In genomic region chr16:88510091-88510719, GRCh38 we compare ENCODE assay signal across 17 cellular contexts. TPM values are rescaled to one million over a fixed set of nuclear protein-coding genes. Genes with fewer than 3 reads are reported as not detected.
DNase-seq lines count a peak whose midpoint lies in the region; ATAC-seq and TF ChIP-seq lines count a peak whose summit lies in the region.
"Had no signal": no experiment of that assay in that cellular context is flagged by ENCODE, and none has a peak within 500 bp of the region (broad histone marks: within the 10 kb centered on the region; RNA-seq: fewer than 3 reads in every experiment).

No MANE protein-coding gene starts in this region.

- H3K9me3 ChIP-seq in SK-N-MC (ENCODE audit: low read depth, low read length): no peaks in the 10 kb centered on the region
- no peaks in the 10 kb centered on the region for H3K9me3 ChIP-seq in vagina
- H3K9me3 ChIP-seq: MG63, thyroid gland had no signal

- H3K36me3 ChIP-seq in SK-N-MC (ENCODE audit: insufficient read depth, low read length): no peaks in the 10 kb centered on the region
- H3K36me3 ChIP-seq in vagina: no peaks in the 10 kb centered on the region
- H3K36me3 ChIP-seq: MG63, thyroid gland had no signal

- no peak overlapping the region for H3K27ac ChIP-seq in SK-N-MC
- H3K27ac ChIP-seq in vagina: no peak overlapping the region
- H3K27ac ChIP-seq: thyroid gland had no signal

- H3K4me3 ChIP-seq in SK-N-MC: no peak overlapping the region
- no peak overlapping the region for H3K4me3 ChIP-seq in vagina
- H3K4me3 ChIP-seq: MG63, thyroid gland had no signal

- no peaks in the 10 kb centered on the region for H3K9me3 Mint-ChIP-seq in mesothelial cell of epicardium
- H3K9me3 Mint-ChIP-seq: brain, HFFc6 had no signal

- TF ChIP-seq CTCF in mesothelial cell of epicardium (IDR thresholded peaks at IDR 0.05; ENCODE audit: unreplicated experiment) (no peak), vagina (IDR thresholded peaks at IDR 0.05) (no peak)

- peaks cover 29% of the 10 kb centered on the region for H3K4me1 Mint-ChIP-seq in mesothelial cell of epicardium

- H3K4me1 ChIP-seq in vagina: peaks cover 8% of the 10 kb centered on the region

- no peak overlapping the region for H3K9ac ChIP-seq in SK-N-MC (ENCODE audit: insufficient read length)

- no peak for TF ChIP-seq POLR2A in vagina (IDR thresholded peaks at IDR 0.05)

- ATAC-seq in HG02763 (IDR thresholded peaks at IDR 0.05; ENCODE audit: unreplicated experiment) (no peak), left ventricle myocardium superior (no peak)

- no peaks in the 10 kb centered on the region for H3K36me3 Mint-ChIP-seq in mesothelial cell of epicardium
- H3K36me3 Mint-ChIP-seq: brain had no signal

- intact Hi-C loops in left ventricle myocardium superior (cut with micrococcal nuclease): no loop called here
- intact Hi-C loops in vagina (cut with DNase I): no loop called here

- H3K4me3 Mint-ChIP-seq in mesothelial cell of epicardium: no peak overlapping the region
- H3K4me3 Mint-ChIP-seq: brain, HFFc6 had no signal

- DNase-seq in DMS 273 (lab: John Stamatoyannopoulos, UW; ENCODE audit: unreplicated experiment) (peak; percentile 91), NCI-H2081 (lab: John Stamatoyannopoulos, UW) (peak; percentile 74 to 87), SK-N-MC (ENCODE audit: low read depth, low spot score) (peak; percentile 5), mesothelial cell of epicardium (ENCODE audit: low spot score in 2 of 2, unreplicated experiment in 2 of 2) (no peak), left ventricle myocardium superior (no peak), vagina (ENCODE audit: extremely low spot score in 2 of 2) (no peak), occipital lobe (lab: John Stamatoyannopoulos, UW) (no peak)
- DNase-seq: activated CD8-positive, alpha-beta memory T cell treated with anti-CD3 and anti-CD28 coated beads for 24 hours; activated gamma-delta T cell treated with Interleukin-2 at 50 U/mL for 16 hours; AML-193; DND-41; HFFc6; MG63; NCI-H774; thyroid gland had no signal

- peak overlapping the region; percentile 56 for H3K27ac Mint-ChIP-seq in mesothelial cell of epicardium
- H3K27ac Mint-ChIP-seq: HFFc6 had no signal

- no peaks in the 10 kb centered on the region for H3K27me3 Mint-ChIP-seq in mesothelial cell of epicardium (ENCODE audit: low read depth)
- H3K27me3 Mint-ChIP-seq: brain had no signal

- H3K27me3 ChIP-seq in vagina: no peaks in the 10 kb centered on the region
- H3K27me3 ChIP-seq: MG63, thyroid gland had no signal

RNA-seq across cellular contexts. Expression of gene ZFPM1, which starts 57.1 kb away (rescaled TPM):
- total RNA-seq in mesothelial cell of epicardium: 51.1 to 56.2 TPM (median 52.6 TPM) in 3 replicates
- 3.5 TPM for total RNA-seq in left ventricle myocardium superior
- total RNA-seq in vagina: 1.7 TPM
- total RNA-seq in occipital lobe: 1.2 TPM

RNA-seq across cellular contexts. Expression of gene ZC3H18, which starts 60.0 kb away (rescaled TPM):
- total RNA-seq in mesothelial cell of epicardium: 59.9 to 64.9 TPM (median 62.2 TPM) in 3 replicates
- total RNA-seq in left ventricle myocardium superior: 23.9 TPM
- 18.4 TPM for total RNA-seq in vagina
- 12.0 TPM for total RNA-seq in occipital lobe

Comparison
In these comparisons a context has a peak if more than half of its experiments do, and no peak if none do; other contexts are left out.
1. DNase-seq: peak in DMS 273 (single experiment), NCI-H2081 (2 of 2) and SK-N-MC (single experiment); none in mesothelial cell of epicardium (0 of 2), left ventricle myocardium superior (single experiment), vagina (0 of 2) and occipital lobe (single experiment).
2. RNA of gene ZFPM1, which starts 57.1 kb away (total RNA-seq): 51.1 to 56.2 TPM in mesothelial cell of epicardium; 3.5 TPM in left ventricle myocardium superior (single experiment), 1.7 TPM in vagina (single experiment) and 1.2 TPM in occipital lobe (single experiment); every median in the first group is over 10 times any median in the second.